In the genomic region with DNA sequence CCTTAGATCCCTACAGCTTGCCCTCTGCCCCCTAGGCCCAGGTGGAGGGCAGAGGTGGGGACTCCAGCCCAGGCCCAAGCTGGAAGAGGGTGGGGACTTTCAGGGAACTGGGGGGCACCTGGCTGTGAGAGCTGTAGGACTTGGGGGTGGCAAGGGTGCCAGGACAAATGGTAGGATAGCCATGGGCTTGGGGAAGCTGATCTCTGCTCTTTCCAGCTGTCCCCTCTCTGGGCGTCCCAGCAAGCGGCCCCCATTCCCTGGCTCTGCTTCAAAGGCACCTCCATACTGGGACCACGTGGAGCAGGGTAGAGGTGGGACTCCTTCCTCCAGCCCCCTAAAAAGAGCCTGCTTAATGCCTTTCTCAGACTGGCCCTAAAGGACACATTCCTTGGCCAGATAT, we compare ENCODE assay signal across 11 cellular contexts. TPM values are rescaled to one million over a fixed set of nuclear protein-coding genes. Genes with fewer than 3 reads are reported as not detected.
DNase-seq lines count a peak whose midpoint lies in the region; ATAC-seq and TF ChIP-seq lines count a peak whose summit lies in the region.
"Had no signal": no experiment of that assay in that cellular context is flagged by ENCODE, and none has a peak within 500 bp of the region (broad histone marks: within the 10 kb centered on the region; RNA-seq: fewer than 3 reads in every experiment).

No MANE protein-coding gene starts in this region.

- peak overlapping the region; percentile 72 for H3K27ac Mint-ChIP-seq in Calu3 (ENCODE audit: unreplicated experiment)
- H3K27ac Mint-ChIP-seq in immature natural killer cell = peak overlapping the region; percentile 62 to 84 (median 74)

- CTCF ChIA-PET in Calu3 (lab: Charles Lee) = no interaction called here

- peak overlapping the region in 1 of 3 donors; percentile 40 for H3K9ac ChIP-seq in skeletal muscle tissue (ENCODE audit: low read depth in 1 of 3, low read length in 3 of 3)

- in situ Hi-C loops in HAP-1 (cut with MboI; ENCODE audit: low sequenced_read_pairs) = no loop called here

- H3K27me3 Mint-ChIP-seq in Calu3 (ENCODE audit: unreplicated experiment) (no peaks in the 10 kb centered on the region), immature natural killer cell (ENCODE audit: low read depth in 3 of 3) (peaks cover 8 to 13% (median 12%) of the 10 kb centered on the region in 3 donors)

- DNase-seq in Calu3 (no peak), immature natural killer cell (no peak), NCI-H1048 (lab: John Stamatoyannopoulos, UW) (no peak), GOT3 (lab: John Stamatoyannopoulos, UW) (no peak), HAP-1 (ENCODE audit: low spot score in 2 of 2) (no peak)
- DNase-seq: DMS153, NCI-H345 had no signal

- no peak for ATAC-seq in GM18861 (IDR thresholded peaks at IDR 0.05; ENCODE audit: unreplicated experiment)

- H3K9me3 ChIP-seq in skeletal muscle tissue (ENCODE audit: control insufficient read depth in 3 of 3, low read length in 3 of 3) (no peaks in the 10 kb centered on the region), HAP-1 (no peaks in the 10 kb centered on the region)

- peak overlapping the region; percentile 72 for H3K4me3 Mint-ChIP-seq in Calu3 (ENCODE audit: low read depth, unreplicated experiment)
- peak overlapping the region; percentile 56 to 73 (median 65) for H3K4me3 Mint-ChIP-seq in immature natural killer cell

- BruUV-seq in Calu3 (replicated peaks; lab: Mats Ljungman, UMichigan) = no TSS peak

- peaks cover 16% of the 10 kb centered on the region for H3K4me1 Mint-ChIP-seq in Calu3 (ENCODE audit: low read depth, unreplicated experiment)
- peaks cover 30 to 32% of the 10 kb centered on the region in 2 donors for H3K4me1 Mint-ChIP-seq in immature natural killer cell

- H3K9me3 Mint-ChIP-seq in Calu3 (ENCODE audit: low read depth, unreplicated experiment) = no peaks in the 10 kb centered on the region
- no peaks in the 10 kb centered on the region for H3K9me3 Mint-ChIP-seq in immature natural killer cell

- H3K27me3 ChIP-seq in skeletal muscle tissue (ENCODE audit: control insufficient read depth in 3 of 3, insufficient read depth in 3 of 3, low read length in 3 of 3) (no peaks in the 10 kb centered on the region), HAP-1 (ENCODE audit: low read depth) (no peaks in the 10 kb centered on the region)

- H3K4me3 ChIP-seq in skeletal muscle tissue (ENCODE audit: low read length in 3 of 3) (peak overlapping the region; percentile 43 to 51 (median 45)), HAP-1 (no peak overlapping the region)
- H3K4me3 ChIP-seq: SK-N-MC had no signal

- intact Hi-C loops in Calu3 (cut with micrococcal nuclease; ENCODE audit: unreplicated experiment) = no loop called here

- TF ChIP-seq CTCF in Calu3 (IDR thresholded peaks at IDR 0.05; ENCODE audit: unreplicated experiment) (no peak), VCaP (conservative IDR thresholded peaks at IDR 0.05) (no peak)

- H3K36me3 Mint-ChIP-seq in Calu3 (ENCODE audit: insufficient read depth, unreplicated experiment) (peaks cover 70% of the 10 kb centered on the region), immature natural killer cell (peaks cover 3 to 5% (median 4%) of the 10 kb centered on the region in 3 donors)

- peaks cover 31 to 47% (median 43%) of the 10 kb centered on the region in 3 donors for H3K4me1 ChIP-seq in skeletal muscle tissue (ENCODE audit: control insufficient read depth in 3 of 3, insufficient read depth in 3 of 3, low read length in 3 of 3)
- peaks cover 10% of the 10 kb centered on the region for H3K4me1 ChIP-seq in HAP-1

- H3K36me3 ChIP-seq in skeletal muscle tissue (ENCODE audit: control insufficient read depth in 3 of 3, insufficient read depth in 3 of 3, low read length in 3 of 3) = peaks cover 19 to 23% (median 21%) of the 10 kb centered on the region in 3 donors
- H3K36me3 ChIP-seq in HAP-1 (replicated peaks) = peaks cover 27% of the 10 kb centered on the region

- H3K27ac ChIP-seq in VCaP (peak overlapping the region; percentile 99), skeletal muscle tissue (ENCODE audit: low read depth, low read length) (peak overlapping the region; percentile 44)
- H3K27ac ChIP-seq: SK-N-MC had no signal

RNA-seq across cellular contexts. Expression of gene LTC4S, which starts 0.4 kb away (rescaled TPM):
- 2.2 and 4.9 TPM in 2 replicates for total RNA-seq in Calu3 (2022)
- polyA plus RNA-seq in immature natural killer cell = 1 to 10 TPM; 2.3 to 5.8 (median 5.8) TPM
- 3.7 TPM for total RNA-seq in skeletal muscle tissue

RNA-seq across cellular contexts. Expression of gene MGAT4B, which starts 12.5 kb away (rescaled TPM):
- 610 and 613 TPM in 2 replicates for total RNA-seq in Calu3 (2022)
- polyA plus RNA-seq in immature natural killer cell = 10 to 100 TPM in 2 of 3 donors, 1 to 10 TPM in 1; 8.7 to 16.3 (median 15.0) TPM
- total RNA-seq in skeletal muscle tissue = 32.4 TPM

RNA-seq across cellular contexts. Expression of gene SQSTM1, which starts 26.5 kb away (rescaled TPM):
- total RNA-seq in Calu3 (2022) = 1,023 and 1,145 TPM in 2 replicates
- 100 to 1,000 TPM; 256 to 292 (median 268) TPM for polyA plus RNA-seq in immature natural killer cell
- 54.8 TPM for total RNA-seq in skeletal muscle tissue

Comparison
In these comparisons a context has a peak if more than half of its experiments do, and no peak if none do; other contexts are left out.
1. RNA of gene MGAT4B, which starts 12.5 kb away (total RNA-seq): 610 to 613 TPM in Calu3; 32.4 TPM in skeletal muscle tissue (single experiment); every median in the first group is over 10 times any median in the second.
2. RNA of gene SQSTM1, which starts 26.5 kb away (total RNA-seq): 1,023 to 1,145 TPM in Calu3; 54.8 TPM in skeletal muscle tissue (single experiment); every median in the first group is over 10 times any median in the second.